In genomic region chr5:140302786-140303639, GRCh38 we compare ENCODE assay signal across 8 cellular contexts. TPM values are rescaled to one million over a fixed set of nuclear protein-coding genes. Genes with fewer than 3 reads are reported as not detected.
A peak's percentile ranks its signal among the peaks of the same experiment; 100 is the strongest.
DNase-seq lines count a peak whose midpoint lies in the region; ATAC-seq, FAIRE-seq and TF ChIP-seq lines count a peak whose summit lies in the region.

TSS of gene PFDN1 (minus strand) at chr5:140303101. CDS start at chr5:140303073, 28 bp downstream.

- TF ChIP-seq CTCF in A549 (IDR thresholded peaks at IDR 0.05) (no peak), VCaP (conservative IDR thresholded peaks at IDR 0.05) (no peak), breast epithelium (IDR thresholded peaks at IDR 0.05) (no peak)

- H3K4me3 ChIP-seq in A549 (peak within 1 kb of the TSS; percentile 97), breast epithelium (peak within 1 kb of the TSS; percentile 71 to 83 (median 83)), iPS-20b (ENCODE audit: low read length) (peak within 1 kb of the TSS; percentile 99), skin epidermis (peak within 1 kb of the TSS; percentile 63 to 96 (median 78))

- peak within 1 kb of the TSS; percentile 94 for H3K9ac ChIP-seq in iPS-20b (ENCODE audit: low read depth, low read length)

- intact Hi-C loops in breast epithelium (cut with DNase I; ENCODE audit: low total_unique reads) = loop anchor here (10.0 kb wide), 1 partner anchor 1788 kb away; no protein-coding TSS in a partner anchor

- CTCF ChIA-PET in A549 (lab: Yijun Ruan, JAX) = interaction anchor here (0.7 to 4.5 kb wide), 10 partner anchors 8 to 81 kb away, joined by 3 to 21 read pairs (median 4); partner anchors contain the start of gene HBEGF

- no peak for TF ChIP-seq EP300 in A549 (IDR thresholded peaks at IDR 0.05)

- H3K9me3 ChIP-seq in A549 (no peaks in the 10 kb centered on the region), breast epithelium (no peaks in the 10 kb centered on the region), iPS-20b (ENCODE audit: insufficient read depth, low read depth, low read length) (no peaks in the 10 kb centered on the region)

- no peak for TF ChIP-seq RAD21 in A549 (conservative IDR thresholded peaks at IDR 0.05 in 1 of 2, IDR thresholded peaks at IDR 0.05 in 1 of 2)

- TF ChIP-seq POLR2A in A549 (IDR thresholded peaks at IDR 0.05; ENCODE audit: low read length) = peak; percentile 44
- peak; percentile 4 for TF ChIP-seq POLR2A in breast epithelium (IDR thresholded peaks at IDR 0.05)

- WGBS in A549 (ENCODE audit: missing lambda C conversion rate) = 2% methylated on average over 30 of the region's 30 CpGs

- H3K27ac ChIP-seq in A549 (peak within 1 kb of the TSS; percentile 90 to 93), VCaP (peak within 1 kb of the TSS; percentile 78), breast epithelium (peak within 1 kb of the TSS; percentile 78 to 93), iPS-20b (ENCODE audit: low read length) (peak within 1 kb of the TSS; percentile 17), skin epidermis (peak within 1 kb of the TSS; percentile 48 to 97 (median 90))

- peak; percentile 95 to 97 for ATAC-seq in A549
- ATAC-seq in GM18867 (IDR thresholded peaks at IDR 0.05; ENCODE audit: unreplicated experiment) = peak; percentile 97
- ATAC-seq in HG03108 (IDR thresholded peaks at IDR 0.05; ENCODE audit: unreplicated experiment) = peak; percentile 90

- H3K27me3 ChIP-seq in breast epithelium = no peaks in the 10 kb centered on the region
- H3K27me3 ChIP-seq in iPS-20b (ENCODE audit: insufficient read depth, low read length) = no peaks in the 10 kb centered on the region

- peaks cover 35% of the 10 kb centered on the region for H3K4me1 ChIP-seq in A549
- peaks cover 0 to 5% of the 10 kb centered on the region in 2 donors for H3K4me1 ChIP-seq in breast epithelium
- peaks cover 6% of the 10 kb centered on the region for H3K4me1 ChIP-seq in iPS-20b (ENCODE audit: insufficient read depth, low read length)

- DNase-seq in A549 (ENCODE audit: low read depth in 1 of 2, low spot score in 1 of 2) (peak; percentile 95), NCI-H2196 treated with DMSO at 0.1 percent for 48 hours (lab: John Stamatoyannopoulos, UW; ENCODE audit: unreplicated experiment) (peak; percentile 97), breast epithelium (ENCODE audit: low spot score in 2 of 2) (peak; percentile 87 to 88)

- POLR2A ChIA-PET in A549 (lab: Yijun Ruan, JAX) = interaction anchor here (1.0 to 1.5 kb wide), 7 partner anchors 8 to 344 kb away, joined by 3 to 16 read pairs (median 4); partner anchors contain the start of genes HBEGF, IK and NDUFA2

- H3K36me3 ChIP-seq in breast epithelium = no peaks in the 10 kb centered on the region
- peaks cover 20% of the 10 kb centered on the region for H3K36me3 ChIP-seq in iPS-20b (ENCODE audit: insufficient read depth, low read depth, low read length)

- FAIRE-seq in A549 (lab: Jason Lieb, UNC) = no peak

- peak within 1 kb of the TSS; percentile 75 for H3K4me2 ChIP-seq in A549

TF ChIP-seq in A549, 52 proteins besides CTCF, POLR2A, EP300 and RAD21:
- TF ChIP-seq TFCP2L1 (CRISPR knock-in tag; IDR thresholded peaks at IDR 0.05) = no peak
- TF ChIP-seq HDAC2 (IDR thresholded peaks at IDR 0.05) = peak; percentile 47; the same call in 1 of the 2 replicates
- peak; percentile 65; the same call in 1 of the 2 replicates for TF ChIP-seq PHF8 (IDR thresholded peaks at IDR 0.05; ENCODE audit: borderline replicate concordance, low read depth)
- TF ChIP-seq JUN (IDR thresholded peaks at IDR 0.05) = peak; percentile 45 to 82; a peak in 4 of 5 replicates
- TF ChIP-seq KDM5A (IDR thresholded peaks at IDR 0.05) = peak; percentile 96
- no peak for TF ChIP-seq JUNB (IDR thresholded peaks at IDR 0.05)
- no peak for TF ChIP-seq ZSCAN20 (CRISPR knock-in tag; IDR thresholded peaks at IDR 0.05)
- TF ChIP-seq BCL3 (IDR thresholded peaks at IDR 0.05) = peak; percentile 60; the same call in 2 of the 3 replicates
TF ChIP-seq in A549: peak in this region for 5.

RNA-seq across cellular contexts. Expression of gene PFDN1, which starts in this region (rescaled TPM):
- polyA plus RNA-seq in A549 (2011; rRNA removed) = 90.4 and 97.0 TPM in 2 replicates
- polyA plus RNA-seq in A549 (2012; cell fraction: cytosol; rRNA removed) = 80.9 and 104 TPM in 2 replicates
- polyA plus RNA-seq in A549 (2012; cell fraction: nucleus; rRNA removed) = 51.2 and 56.7 TPM in 2 replicates
- 201 to 239 TPM (median 226 TPM) in 3 replicates for polyA plus RNA-seq in A549 (2017; fragmentation: RNase III; extraction: RNeasy Plus Mini Kit Qiagen cat#74134 plus additional on column Dnase treatment)
- 58.8 and 72.3 TPM in 2 replicates for polyA minus RNA-seq in A549 (2011; rRNA and poly(A)+ RNA removed)
- 10 to 100 TPM; 72.2 to 93.4 (median 86.3) TPM for total RNA-seq in breast epithelium

Comparison
In these comparisons a context has a peak if more than half of its experiments do, and no peak if none do; other contexts are left out.
1. Peak in every context shown above with its lines: DNase-seq, ATAC-seq, H3K4me3 ChIP-seq and H3K27ac ChIP-seq.
2. H3K27ac ChIP-seq: peak in every context shown above with its lines; median percentile 92 in A549; 90 in skin epidermis; 86 in breast epithelium; 78 in VCaP; 17 in iPS-20b.